Comparison of ENCODE assay signal across 11 cellular contexts in genomic region chr17:10062757-10063385, GRCh38.
A peak's percentile ranks its signal among the peaks of the same experiment; 100 is the strongest.
DNase-seq lines count a peak whose midpoint lies in the region; ATAC-seq and TF ChIP-seq lines count a peak whose summit lies in the region.
"Had no signal": no experiment of that assay in that cellular context is flagged by ENCODE, and none has a peak within 500 bp of the region (broad histone marks: within the 10 kb centered on the region; RNA-seq: fewer than 3 reads in every experiment).

No MANE protein-coding gene starts in this region.

- H3K4me1 ChIP-seq in heart right ventricle, result peaks cover 4 to 66% (median 39%) of the 10 kb centered on the region in 9 donors

- peaks cover 7% of the 10 kb centered on the region for H3K9me3 Mint-ChIP-seq in stimulated activated effector memory CD8-positive, alpha-beta T cell treated with anti-CD3 and anti-CD28 coated beads, Interleukin-12 subunit alpha, Interleukin-12 subunit beta, amount 100 ng/mL, for 72 hours
- H3K9me3 Mint-ChIP-seq in naive thymus-derived CD8-positive, alpha-beta T cell, result peaks cover 0 to 12% (median 7%) of the 10 kb centered on the region in 9 donors

- no peaks in the 10 kb centered on the region for H3K36me3 ChIP-seq in heart right ventricle

- peaks cover 0 to 12% (median 5%) of the 10 kb centered on the region in 11 donors for H3K9me3 ChIP-seq in heart right ventricle

- intact Hi-C loops in heart right ventricle (cut with DNase I), result no loop called here

- peaks cover 31% of the 10 kb centered on the region for H3K4me1 Mint-ChIP-seq in stimulated activated effector memory CD8-positive, alpha-beta T cell treated with anti-CD3 and anti-CD28 coated beads, Interleukin-12 subunit alpha, Interleukin-12 subunit beta, amount 100 ng/mL, for 72 hours
- peaks cover 4 to 51% (median 15%) of the 10 kb centered on the region in 4 donors for H3K4me1 Mint-ChIP-seq in naive thymus-derived CD8-positive, alpha-beta T cell

- ATAC-seq in GM18868 (IDR thresholded peaks at IDR 0.05; ENCODE audit: unreplicated experiment) (peak; percentile 39), heart right ventricle (peak in 5 of 8 donors; percentile 4 to 21 (median 8)), HG03025 (IDR thresholded peaks at IDR 0.05; ENCODE audit: low FRiP score, unreplicated experiment) (no peak), GM18502 (IDR thresholded peaks at IDR 0.05; ENCODE audit: poor library complexity, unreplicated experiment) (no peak)
- ATAC-seq in stimulated activated effector memory CD8-positive, alpha-beta T cell treated with anti-CD3 and anti-CD28 coated beads, Interleukin-12 subunit alpha, Interleukin-12 subunit beta, amount 100 ng/mL, for 72 hours, result peak; percentile 73
- ATAC-seq in naive thymus-derived CD8-positive, alpha-beta T cell, result no peak

- no peaks in the 10 kb centered on the region for H3K36me3 Mint-ChIP-seq in stimulated activated effector memory CD8-positive, alpha-beta T cell treated with anti-CD3 and anti-CD28 coated beads, Interleukin-12 subunit alpha, Interleukin-12 subunit beta, amount 100 ng/mL, for 72 hours
- H3K36me3 Mint-ChIP-seq in naive thymus-derived CD8-positive, alpha-beta T cell, result peaks cover 0 to 13% (median 4%) of the 10 kb centered on the region in 3 donors

- H3K4me3 ChIP-seq in heart right ventricle, result no peak overlapping the region

- peak overlapping the region in 2 of 10 donors; percentile 39 to 71 for H3K27ac ChIP-seq in heart right ventricle

- POLR2A ChIA-PET in naive thymus-derived CD8-positive, alpha-beta T cell (lab: Charles Lee), result no interaction called here

- peak; percentile 58 for DNase-seq in MV-4-11 (lab: John Stamatoyannopoulos, UW)
- DNase-seq in heart right ventricle, result no peak
- no peak for DNase-seq in stimulated activated effector memory CD8-positive, alpha-beta T cell treated with anti-CD3 and anti-CD28 coated beads, Interleukin-12 subunit alpha, Interleukin-12 subunit beta, amount 100 ng/mL, for 72 hours (ENCODE audit: low spot score in 2 of 2)
- no peak for DNase-seq in naive thymus-derived CD8-positive, alpha-beta T cell
- DNase-seq in SW480 (ENCODE audit: low spot score), result no peak
- DNase-seq: activated CD4-positive, CD25-positive, alpha-beta regulatory T cell; COR-L47; NCI-H2171 had no signal

- TF ChIP-seq CTCF in heart right ventricle (IDR thresholded peaks at IDR 0.05), result no peak

- 85 to 91% methylated on average over 14 of the region's 14 CpGs for WGBS in heart right ventricle, 2 donors

- no peaks in the 10 kb centered on the region for H3K27me3 ChIP-seq in heart right ventricle

- peak overlapping the region; percentile 5 for H3K4me3 Mint-ChIP-seq in stimulated activated effector memory CD8-positive, alpha-beta T cell treated with anti-CD3 and anti-CD28 coated beads, Interleukin-12 subunit alpha, Interleukin-12 subunit beta, amount 100 ng/mL, for 72 hours
- no peak overlapping the region for H3K4me3 Mint-ChIP-seq in naive thymus-derived CD8-positive, alpha-beta T cell

- H3K27ac Mint-ChIP-seq in stimulated activated effector memory CD8-positive, alpha-beta T cell treated with anti-CD3 and anti-CD28 coated beads, Interleukin-12 subunit alpha, Interleukin-12 subunit beta, amount 100 ng/mL, for 72 hours, result no peak overlapping the region
- peak overlapping the region in 2 of 10 donors; percentile 11 to 44 for H3K27ac Mint-ChIP-seq in naive thymus-derived CD8-positive, alpha-beta T cell

- peaks cover 0 to 8% (median 0%) of the 10 kb centered on the region in 5 donors for H3K27me3 Mint-ChIP-seq in naive thymus-derived CD8-positive, alpha-beta T cell

Comparison
In these comparisons a context has a peak if more than half of its experiments do, and no peak if none do; other contexts are left out.
1. ATAC-seq: peak in GM18868 (single experiment), heart right ventricle (5 of 8) and stimulated activated effector memory CD8-positive, alpha-beta T cell treated with anti-CD3 and anti-CD28 coated beads, Interleukin-12 subunit alpha, Interleukin-12 subunit beta, amount 100 ng/mL, for 72 hours (single experiment); none in HG03025 (single experiment), GM18502 (single experiment) and naive thymus-derived CD8-positive, alpha-beta T cell (0 of 2).